In genomic region chr5:44875661-44876250, GRCh38 we compare ENCODE assay signal across 7 cellular contexts.
A peak's percentile ranks its signal among the peaks of the same experiment; 100 is the strongest.
DNase-seq lines count a peak whose midpoint lies in the region; ATAC-seq and TF ChIP-seq lines count a peak whose summit lies in the region.

No MANE protein-coding gene starts in this region.

- no peaks in the 10 kb centered on the region for H3K79me1 ChIP-seq in IMR-90 (ENCODE audit: low read depth in 1 of 2, low read length in 2 of 2)

- no peaks in the 10 kb centered on the region for H3K4me1 ChIP-seq in IMR-90 (ENCODE audit: control insufficient read depth, insufficient read depth, low read length)

- no peak overlapping the region for H4K8ac ChIP-seq in IMR-90 (ENCODE audit: low read depth in 2 of 2, low read length in 2 of 2)

- no peak overlapping the region for H3K56ac ChIP-seq in IMR-90 (ENCODE audit: extremely low read depth, insufficient read depth, low read length)

- no peaks in the 10 kb centered on the region for H4K20me1 ChIP-seq in IMR-90 (ENCODE audit: insufficient read depth, low read length)

- no peak overlapping the region for H3K23ac ChIP-seq in IMR-90 (ENCODE audit: low read depth, low read length)

- TF ChIP-seq CTCF in IMR-90 (conservative IDR thresholded peaks at IDR 0.05; ENCODE audit: low read depth, low read length), result no peak

- no peak overlapping the region for H2BK20ac ChIP-seq in IMR-90 (ENCODE audit: low read depth, low read length)

- WGBS in IMR-90 (ENCODE audit: extremely low coverage in 2 of 2, insufficient read length in 1 of 2), 2 experiments, result no CpG with 5 or more reads among the region's 4 CpGs

- dilution Hi-C loops in IMR-90 (cut with HindIII; ENCODE audit: low sequenced_read_pairs, unreplicated experiment), result no loop called here

- H2AK9ac ChIP-seq in IMR-90 (replicated peaks; ENCODE audit: low read depth, low read length, poor library complexity), result no peak overlapping the region

- peaks cover 8% of the 10 kb centered on the region for H3K27me3 Mint-ChIP-seq in activated T-cell treated with anti-CD3 and anti-CD28 coated beads, Interleukin-2, amount 50 U/mL, for 72 hours (ENCODE audit: low read depth)

- POLR2A ChIA-PET in IMR-90 (lab: Charles Lee; ENCODE audit: unreplicated experiment), result no interaction called here

- peak; percentile 100 for ATAC-seq in GM18517 (IDR thresholded peaks at IDR 0.05; ENCODE audit: unreplicated experiment)
- peak; percentile 100 for ATAC-seq in GM21786 (IDR thresholded peaks at IDR 0.05; ENCODE audit: unreplicated experiment)
- no peak for ATAC-seq in IMR-90 (ENCODE audit: low read depth)
- peak; percentile 100 for ATAC-seq in activated T-cell treated with anti-CD3 and anti-CD28 coated beads, Interleukin-2, amount 50 U/mL, for 72 hours (replicated peaks in 1 of 2)

- H2BK120ac ChIP-seq in IMR-90 (ENCODE audit: low read depth, low read length), result no peak overlapping the region

- no TSS peak for BruUV-seq in IMR-90 (replicated peaks; lab: Mats Ljungman, UMichigan)

- H3K27ac Mint-ChIP-seq in activated T-cell treated with anti-CD3 and anti-CD28 coated beads, Interleukin-2, amount 50 U/mL, for 72 hours, result peak overlapping the region; percentile 81

- CTCF ChIA-PET in IMR-90 (lab: Yijun Ruan, JAX), result no interaction called here

- H3K4me3 Mint-ChIP-seq in activated T-cell treated with anti-CD3 and anti-CD28 coated beads, Interleukin-2, amount 50 U/mL, for 72 hours, result peak overlapping the region; percentile 35 to 71

- H3K4me2 ChIP-seq in IMR-90 (ENCODE audit: low read depth, low read length), result no peak overlapping the region

- in situ Hi-C loops in IMR-90 (cut with MboI; ENCODE audit: low sequenced_read_pairs), result no loop called here

- H3K18ac ChIP-seq in IMR-90 (ENCODE audit: low read depth, low read length), result no peak overlapping the region

- intact Hi-C loops in IMR-90 (cut with micrococcal nuclease) (no loop called here), cardiac septum (cut with DNase I) (no loop called here)

- H4K5ac ChIP-seq in IMR-90 (ENCODE audit: low read depth, low read length), result no peak overlapping the region

- no peak overlapping the region for H2BK5ac ChIP-seq in IMR-90 (ENCODE audit: low read depth, low read length, poor library complexity, severe bottlenecking)

- H3K36me3 Mint-ChIP-seq in activated T-cell treated with anti-CD3 and anti-CD28 coated beads, Interleukin-2, amount 50 U/mL, for 72 hours (ENCODE audit: insufficient read depth in 2 of 2), result peaks cover 0 to 4% of the 10 kb centered on the region in 2 donors

- TF ChIP-seq POLR2A in IMR-90 (IDR thresholded peaks at IDR 0.05; ENCODE audit: low read depth, low read length), result no peak

- no peak overlapping the region for H2AK5ac ChIP-seq in IMR-90 (ENCODE audit: low read depth, low read length)

- no peak overlapping the region for H3K9ac ChIP-seq in IMR-90 (ENCODE audit: low read depth, low read length)

- H3K4me3 ChIP-seq in IMR-90 (ENCODE audit: insufficient read depth, low read depth, low read length), result no peak overlapping the region

- no peaks in the 10 kb centered on the region for H3K9me3 ChIP-seq in IMR-90 (ENCODE audit: control insufficient read depth, insufficient read depth, low read length)

- no peak overlapping the region for H3K27ac ChIP-seq in IMR-90 (ENCODE audit: insufficient read depth, low read length)

- H4K91ac ChIP-seq in IMR-90 (ENCODE audit: insufficient read depth, low read depth, low read length), result no peak overlapping the region

- H3K14ac ChIP-seq in IMR-90 (replicated peaks; ENCODE audit: low read depth, low read length), result no peak overlapping the region

- TF ChIP-seq RAD21 in IMR-90 (IDR thresholded peaks at IDR 0.05; ENCODE audit: low read length), result no peak

- H3K9me3 Mint-ChIP-seq in activated T-cell treated with anti-CD3 and anti-CD28 coated beads, Interleukin-2, amount 50 U/mL, for 72 hours, result peaks cover 0 to 2% of the 10 kb centered on the region in 2 donors

- DNase-seq in IMR-90, result peak; percentile 52
- DNase-seq in activated T-cell treated with anti-CD3 and anti-CD28 coated beads, Interleukin-2, amount 50 U/mL, for 72 hours, result peak; percentile 28 to 39
- DNase-seq in myocyte (ENCODE audit: low read depth), result peak; percentile 16
- no peak for DNase-seq in cardiac septum (ENCODE audit: low spot score)
- no peak for DNase-seq in epidermal melanocyte (ENCODE audit: insufficient read length, low spot score)

- no peak overlapping the region for H2BK15ac ChIP-seq in IMR-90 (ENCODE audit: low read depth, low read length)

- no peak overlapping the region for H2AFZ ChIP-seq in IMR-90 (replicated peaks; ENCODE audit: low read length, poor library complexity)

- peaks cover 30% of the 10 kb centered on the region for H3K4me1 Mint-ChIP-seq in activated T-cell treated with anti-CD3 and anti-CD28 coated beads, Interleukin-2, amount 50 U/mL, for 72 hours (ENCODE audit: low read depth)

- H3K4ac ChIP-seq in IMR-90 (ENCODE audit: low read depth, low read length), result no peak overlapping the region

- H3K27me3 ChIP-seq in IMR-90 (ENCODE audit: control insufficient read depth, insufficient read depth, low read length), result no peaks in the 10 kb centered on the region

- no peaks in the 10 kb centered on the region for H3K36me3 ChIP-seq in IMR-90 (ENCODE audit: control insufficient read depth, insufficient read depth, low read length)

- no peaks in the 10 kb centered on the region for H3K9me1 ChIP-seq in IMR-90 (ENCODE audit: insufficient read depth, low read length)

TF ChIP-seq in IMR-90, 13 proteins besides CTCF, POLR2A, EP300 and RAD21:
- no peak for TF ChIP-seq SMC3 (IDR thresholded peaks at IDR 0.05; ENCODE audit: low read depth, low read length)

Comparison
In these comparisons a context has a peak if more than half of its experiments do, and no peak if none do; other contexts are left out.
1. DNase-seq: peak in IMR-90 (single experiment), activated T-cell treated with anti-CD3 and anti-CD28 coated beads, Interleukin-2, amount 50 U/mL, for 72 hours (2 of 2) and myocyte (single experiment); none in cardiac septum (single experiment) and epidermal melanocyte (single experiment).